28 cellular contexts compared by ENCODE assay signal in genomic region chr20:2826655-2827054, GRCh38. TPM values are rescaled to one million over a fixed set of nuclear protein-coding genes. Genes with fewer than 3 reads are reported as not detected.
"Had no signal": no experiment of that assay in that cellular context is flagged by ENCODE, and none has a peak within 500 bp of the region (broad histone marks: within the 10 kb centered on the region; RNA-seq: fewer than 3 reads in every experiment).

No MANE protein-coding gene starts in this region.

- H3K9me3 ChIP-seq: ascending aorta, colonic mucosa, gastrocnemius medialis, spleen, tibial nerve had no signal

- DNase-seq: activated CD4-positive, alpha-beta T cell treated with anti-CD3 and anti-CD28 coated beads for 36 hours; activated CD4-positive, alpha-beta T cell treated with anti-CD3 and anti-CD28 coated beads, Interleukin-2, amount 50 U/mL, for 48 hours; activated CD4-positive, CD25-positive, alpha-beta regulatory T cell; activated CD8-positive, alpha-beta memory T cell treated with anti-CD3 and anti-CD28 coated beads for 24 hours; activated gamma-delta T cell; activated naive CD4-positive, alpha-beta T cell treated with anti-CD3 and anti-CD28 coated beads, Interleukin-2, amount 10 ng/mL, durations not matched to agents 7 days and 5 days; activated naive CD8-positive, alpha-beta T cell treated with anti-CD3 and anti-CD28 coated beads, Interleukin-2, amount 10 ng/mL, durations not matched to agents 7 days and 5 days; cerebellar nuclear complex; colonic mucosa; effector CD8-positive, alpha-beta T cell; gastrocnemius medialis; hippocampal formation; kidney; left colon; mammary epithelial cell; right cardiac atrium; spleen had no signal

- H3K27ac Mint-ChIP-seq: activated CD4-positive, alpha-beta T cell treated with anti-CD3 and anti-CD28 coated beads for 36 hours; activated naive CD4-positive, alpha-beta T cell treated with anti-CD3 and anti-CD28 coated beads, Interleukin-2, amount 10 ng/mL, durations not matched to agents 7 days and 5 days; activated naive CD8-positive, alpha-beta T cell treated with anti-CD3 and anti-CD28 coated beads, Interleukin-2, amount 10 ng/mL, durations not matched to agents 7 days and 5 days; brain had no signal

- H3K9me3 Mint-ChIP-seq: activated naive CD4-positive, alpha-beta T cell treated with anti-CD3 and anti-CD28 coated beads, Interleukin-2, amount 10 ng/mL, durations not matched to agents 7 days and 5 days; activated naive CD8-positive, alpha-beta T cell treated with anti-CD3 and anti-CD28 coated beads, Interleukin-2, amount 10 ng/mL, durations not matched to agents 7 days and 5 days had no signal

- H3K4me3 ChIP-seq: ascending aorta, cardiac muscle cell, colonic mucosa, gastrocnemius medialis, spleen, tibial nerve had no signal

- H3K36me3 Mint-ChIP-seq: activated naive CD4-positive, alpha-beta T cell treated with anti-CD3 and anti-CD28 coated beads, Interleukin-2, amount 10 ng/mL, durations not matched to agents 7 days and 5 days; activated naive CD8-positive, alpha-beta T cell treated with anti-CD3 and anti-CD28 coated beads, Interleukin-2, amount 10 ng/mL, durations not matched to agents 7 days and 5 days; brain had no signal

- H3K4me3 Mint-ChIP-seq: activated CD4-positive, alpha-beta T cell treated with anti-CD3 and anti-CD28 coated beads for 36 hours; activated naive CD4-positive, alpha-beta T cell treated with anti-CD3 and anti-CD28 coated beads, Interleukin-2, amount 10 ng/mL, durations not matched to agents 7 days and 5 days; brain had no signal

- ATAC-seq: activated CD4-positive, alpha-beta T cell treated with anti-CD3 and anti-CD28 coated beads for 36 hours; gastrocnemius medialis; right cardiac atrium had no signal

- H3K36me3 ChIP-seq: ascending aorta, cardiac muscle cell, colonic mucosa, gastrocnemius medialis, spleen, tibial nerve had no signal

- H3K27ac ChIP-seq: ascending aorta, cardiac muscle cell, colonic mucosa, epithelial cell of prostate, gastrocnemius medialis, spleen, tibial nerve had no signal

- FAIRE-seq: kidney had no signal

- H3K4me1 ChIP-seq: ascending aorta, colonic mucosa, gastrocnemius medialis had no signal

RNA-seq across cellular contexts. Expression of gene TMEM239, which starts 10.5 kb away (rescaled TPM):
- total RNA-seq: activated CD4-positive, alpha-beta T cell treated with anti-CD3 and anti-CD28 coated beads for 36 hours; activated naive CD8-positive, alpha-beta T cell treated with anti-CD3 and anti-CD28 coated beads, Interleukin-2, amount 10 ng/mL, durations not matched to agents 7 days and 5 days; ascending aorta; cardiac muscle cell; colonic mucosa; dermis microvascular lymphatic vessel endothelial cell; gastrocnemius medialis; kidney; left colon; liver; mammary epithelial cell; mucosa of gallbladder; omental fat pad; right cardiac atrium; spleen; temporal lobe; tibial nerve; ureter had no signal
- polyA plus RNA-seq: liver, mammary epithelial cell, right cardiac atrium, spleen had no signal

RNA-seq across cellular contexts. Expression of gene C20orf141, which starts 11.9 kb away (rescaled TPM):
- total RNA-seq: activated CD4-positive, alpha-beta T cell treated with anti-CD3 and anti-CD28 coated beads for 36 hours; activated naive CD8-positive, alpha-beta T cell treated with anti-CD3 and anti-CD28 coated beads, Interleukin-2, amount 10 ng/mL, durations not matched to agents 7 days and 5 days; ascending aorta; cardiac muscle cell; colonic mucosa; dermis microvascular lymphatic vessel endothelial cell; gastrocnemius medialis; kidney; left colon; liver; mammary epithelial cell; mucosa of gallbladder; right cardiac atrium; spleen; temporal lobe; tibial nerve; ureter had no signal
- polyA plus RNA-seq: cardiac muscle cell, liver, mammary epithelial cell, right cardiac atrium, spleen had no signal

RNA-seq across cellular contexts. Expression of gene CPXM1, which starts 26.2 kb away (rescaled TPM):
- total RNA-seq: ascending aorta had no signal
- polyA plus RNA-seq: mammary epithelial cell had no signal
